In genomic region chr5:121938256-121938655, GRCh38 we compare ENCODE assay signal across 6 cellular contexts. TPM values are rescaled to one million over a fixed set of nuclear protein-coding genes. Genes with fewer than 3 reads are reported as not detected.
DNase-seq lines count a peak whose midpoint lies in the region; ATAC-seq, FAIRE-seq and TF ChIP-seq lines count a peak whose summit lies in the region.
"Not testable (repeated sequence)": the region's sequence is repeated elsewhere in the genome, so short reads cannot be mapped to it uniquely, and the experiment has no call there.

No MANE protein-coding gene starts in this region.

- H3K9ac ChIP-seq in HepG2 (ENCODE audit: insufficient read depth, low read depth, low read length): not testable (repeated sequence)

- not testable (repeated sequence) for BruUV-seq in HepG2 (replicated peaks; lab: Mats Ljungman, UMichigan)

- not testable (repeated sequence) for H4K20me1 ChIP-seq in HepG2 (ENCODE audit: insufficient read depth, low read length)

- not testable (repeated sequence) for H3K4me1 ChIP-seq in HepG2 (ENCODE audit: insufficient read depth, low read length)

- POLR2A ChIA-PET in HepG2 (lab: Yijun Ruan, JAX): not testable (repeated sequence)

- H3K27ac ChIP-seq in HepG2 (ENCODE audit: extremely low read length, insufficient read depth, low read length): not testable (repeated sequence)

- DNase-seq in COLO668 (lab: John Stamatoyannopoulos, UW; ENCODE audit: unreplicated experiment) (peak; percentile 2), DMS53 treated with DMSO at 0.1 percent for 48 hours (lab: John Stamatoyannopoulos, UW; ENCODE audit: unreplicated experiment) (peak; percentile 13), NCI-H69 (lab: John Stamatoyannopoulos, UW) (peak; percentile 81), NCI-H774 (lab: John Stamatoyannopoulos, UW) (peak; percentile 9), SHP77 treated with DMSO at 0.1 percent for 48 hours (lab: John Stamatoyannopoulos, UW) (peak; percentile 43)
- not testable (repeated sequence) for DNase-seq in HepG2 (ENCODE audit: low spot score)

- H3K4me3 ChIP-seq in HepG2 (replicated peaks in 1 of 3; ENCODE audit: insufficient read depth in 1 of 3, low read depth in 2 of 3, low read length in 3 of 3): not testable (repeated sequence)

- not testable (repeated sequence) for H2AFZ ChIP-seq in HepG2 (ENCODE audit: low read length)

- not testable (repeated sequence) for TF ChIP-seq RAD21 in HepG2 (CRISPR knock-in tag; IDR thresholded peaks at IDR 0.05)

- not testable (repeated sequence) for H3K9me3 ChIP-seq in HepG2 (ENCODE audit: low read length)

- FAIRE-seq in HepG2 (lab: Jason Lieb, UNC): not testable (repeated sequence)

- intact Hi-C loops in HepG2 (cut with micrococcal nuclease; ENCODE audit: unreplicated experiment): not testable (repeated sequence)

- not testable (repeated sequence) for TF ChIP-seq CTCF in HepG2 (CRISPR knock-in tag; IDR thresholded peaks at IDR 0.05)

- TF ChIP-seq EP300 in HepG2 (IDR thresholded peaks at IDR 0.05; ENCODE audit: low read depth in 2 of 2, low read length in 2 of 2); HepG2 (CRISPR knock-in tag; IDR thresholded peaks at IDR 0.05; ENCODE audit: borderline replicate concordance): not testable (repeated sequence)

- H3K4me2 ChIP-seq in HepG2 (ENCODE audit: low read depth, low read length): not testable (repeated sequence)

- H3K79me2 ChIP-seq in HepG2 (ENCODE audit: insufficient read depth, low read length): not testable (repeated sequence)

- WGBS in HepG2 (ENCODE audit: low lambda C conversion rate): 0% methylated on average over 4 of the region's 4 CpGs

- in situ Hi-C loops in HepG2 (cut with HindIII; ENCODE audit: extremely low pct_ligation_motif_present, low pct_unique_long_range_greater_than_20kb): loop anchor here (25.0 kb wide), 1 partner anchor 1276 kb away; no protein-coding TSS in a partner anchor

- CTCF ChIA-PET in HepG2 (lab: Yijun Ruan, JAX; ENCODE audit: low intra/inter-chr PET ratio, low total read pairs): not testable (repeated sequence)

- not testable (repeated sequence) for ATAC-seq in HepG2

- not testable (repeated sequence) for TF ChIP-seq POLR2A in HepG2 (IDR thresholded peaks at IDR 0.05; ENCODE audit: insufficient read depth in 1 of 2, low read depth in 2 of 2, low read length in 2 of 2)

- H3K27me3 ChIP-seq in HepG2 (ENCODE audit: control insufficient read depth in 1 of 2, insufficient read depth in 2 of 2, low read length in 2 of 2): not testable (repeated sequence)

- H3K36me3 ChIP-seq in HepG2 (replicated peaks in 1 of 2; ENCODE audit: control insufficient read depth in 1 of 2, insufficient read depth in 2 of 2, low read length in 2 of 2): not testable (repeated sequence)

TF ChIP-seq in HepG2, 621 proteins besides CTCF, POLR2A, EP300 and RAD21:
- TF ChIP-seq SOX5 (CRISPR knock-in tag; IDR thresholded peaks at IDR 0.05; ENCODE audit: borderline replicate concordance) (peak; percentile 60; the same call in 1 of the 2 replicates), SOX6 (CRISPR knock-in tag; IDR thresholded peaks at IDR 0.05) (peak; percentile 54), SOX13 (CRISPR knock-in tag; conservative IDR thresholded peaks at IDR 0.05 in 1 of 2, IDR thresholded peaks at IDR 0.05 in 1 of 2) (peak in 1 of 2 experiments; percentile 80; a peak in 2 of 4 replicates), FOXP1 (CRISPR knock-in tag; IDR thresholded peaks at IDR 0.05) (0 out of 2 replicates have a peak, but pooled peaks have one; percentile 20), FOXA1 (CRISPR knock-in tag; IDR thresholded peaks at IDR 0.05) (peak; percentile 29; the same call in 1 of the 2 replicates), MAX (IDR thresholded peaks at IDR 0.05) (0 out of 2 replicates have a peak, but pooled peaks have one; percentile 26)
- not testable (repeated sequence) for TF ChIP-seq SOX6, SOX13, FOXP1, FOXA1 (IDR thresholded peaks at IDR 0.05)

RNA-seq across cellular contexts. Expression of gene SRFBP1, which starts 23.5 kb away (rescaled TPM):
- total RNA-seq in HepG2 (2016; rRNA removed; fragmentation: Illumina TruSeq; extraction: Trizol): 16.4 and 24.7 TPM in 2 replicates
- total RNA-seq in HepG2 (2016; cell fraction: cytosol; rRNA removed; fragmentation: Illumina TruSeq; extraction: Trizol; ENCODE audit: low read depth): 10.4 and 16.2 TPM in 2 replicates
- total RNA-seq in HepG2 (2016; cell fraction: insoluble cytoplasmic fraction; rRNA removed; fragmentation: Illumina TruSeq; extraction: Trizol): 16.0 and 25.1 TPM in 2 replicates
- total RNA-seq in HepG2 (2016; cell fraction: membrane; rRNA removed; fragmentation: Illumina TruSeq; extraction: Trizol): 9.5 and 10.5 TPM in 2 replicates
- total RNA-seq in HepG2 (2016; cell fraction: nucleus; rRNA removed; fragmentation: Illumina TruSeq; extraction: Trizol): 18.7 and 19.6 TPM in 2 replicates
- 1.5 and 2.1 TPM in 2 replicates for polyA plus RNA-seq in HepG2 (2011; rRNA removed)
- 0.90 and 1.4 TPM in 2 replicates for polyA plus RNA-seq in HepG2 (2011; cell fraction: cytosol; rRNA removed)
- polyA plus RNA-seq in HepG2 (2011; cell fraction: nucleus; rRNA removed): 1.1 TPM in 2 replicates
- polyA plus RNA-seq in HepG2 (2012): 3.9 and 5.6 TPM in 2 replicates
- polyA plus RNA-seq in HepG2 (2016; cell fraction: cytosol; fragmentation: Illumina TruSeq; extraction: Trizol; ENCODE audit: low read depth): 0.50 and 0.69 TPM in 2 replicates
- 11.8 and 12.5 TPM in 2 replicates for polyA plus RNA-seq in HepG2 (2016; cell fraction: insoluble cytoplasmic fraction; fragmentation: Illumina TruSeq; extraction: Trizol; ENCODE audit: low read depth)
- 1.4 and 1.5 TPM in 2 replicates for polyA plus RNA-seq in HepG2 (2016; cell fraction: membrane; fragmentation: Illumina TruSeq; extraction: Trizol; ENCODE audit: low read depth)
- 7.3 and 8.8 TPM in 2 replicates for polyA plus RNA-seq in HepG2 (2016; cell fraction: nucleus; fragmentation: Illumina TruSeq; extraction: Trizol; ENCODE audit: insufficient read depth, low read depth)
- polyA minus RNA-seq in HepG2 (2011; rRNA and poly(A)+ RNA removed; ENCODE audit: low replicate concordance): 0.60 and 2.6 TPM in 2 replicates
- polyA minus RNA-seq in HepG2 (2011; cell fraction: cytosol; rRNA and poly(A)+ RNA removed): 3.0 and 4.3 TPM in 2 replicates
- polyA minus RNA-seq in HepG2 (2011; cell fraction: nucleus; rRNA and poly(A)+ RNA removed): 13.8 and 14.2 TPM in 2 replicates
